In genomic region chr19:11694533-11695439, GRCh38 we compare ENCODE assay signal across 8 cellular contexts. TPM values are rescaled to one million over a fixed set of nuclear protein-coding genes. Genes with fewer than 3 reads are reported as not detected.
DNase-seq lines count a peak whose midpoint lies in the region; ATAC-seq, FAIRE-seq and TF ChIP-seq lines count a peak whose summit lies in the region.

No MANE protein-coding gene starts in this region.

- TF ChIP-seq CTCF in GM10248 (IDR thresholded peaks at IDR 0.05; ENCODE audit: control extremely low read depth, extremely low read depth, low read depth, missing control alignments), result no peak
- no peak for TF ChIP-seq CTCF in kidney (IDR thresholded peaks at IDR 0.05; ENCODE audit: borderline replicate concordance, extremely low read depth, insufficient read depth)

- peak overlapping the region; percentile 66 to 84 for H3K4me3 ChIP-seq in kidney (ENCODE audit: low read length in 2 of 2)

- intact Hi-C loops in kidney (cut with DNase I), result no loop called here

- peak overlapping the region; percentile 51 to 61 for H3K9ac ChIP-seq in kidney (ENCODE audit: low read length in 2 of 2)

- peaks cover 3 to 13% of the 10 kb centered on the region in 2 donors for H3K4me1 ChIP-seq in kidney (ENCODE audit: control insufficient read depth in 1 of 2, insufficient read depth in 1 of 2, low read depth in 1 of 2, low read length in 2 of 2)

- peak; percentile 65 for ATAC-seq in HG02970 (IDR thresholded peaks at IDR 0.05; ENCODE audit: low FRiP score, unreplicated experiment)

- peak; percentile 57 for FAIRE-seq in kidney (lab: Jason Lieb, UNC)

- CTCF ChIA-PET in GM10248 (lab: Yijun Ruan, JAX), result interaction anchor here (1.5 to 2.1 kb wide), 2 partner anchors 11 to 103 kb away, joined by 4 to 5 read pairs; partner anchors contain the start of gene ZNF491

- peak; percentile 94 for DNase-seq in GM10248 (ENCODE audit: extremely low spot score)
- peak; percentile 83 for DNase-seq in NCI-H2196 treated with DMSO at 0.1 percent for 48 hours (lab: John Stamatoyannopoulos, UW; ENCODE audit: unreplicated experiment)
- DNase-seq in activated CD4-positive, CD25-positive, alpha-beta regulatory T cell treated with anti-CD3 and anti-CD28 coated beads, Interleukin-2, amount 50 U/mL, for 72 hours, result peak; percentile 90
- peak; percentile 35 to 87 for DNase-seq in cerebellar nuclear complex (lab: John Stamatoyannopoulos, UW)
- DNase-seq in kidney, result peak; percentile 97
- DNase-seq in stimulated activated CD4-positive, alpha-beta T cell treated with anti-CD3 and anti-CD28 coated beads, Interleukin-12 subunit alpha, Interleukin-12 subunit beta, amount 100 ng/mL, for 48 hours (ENCODE audit: low read depth in 2 of 3, low spot score in 1 of 3), result peak; percentile 84 to 94 (median 89)
- no peak for DNase-seq in MV-4-11 (lab: John Stamatoyannopoulos, UW)

- no peaks in the 10 kb centered on the region for H3K9me3 ChIP-seq in kidney (ENCODE audit: control insufficient read depth in 1 of 2, low read length in 2 of 2)

- H3K36me3 ChIP-seq in kidney (ENCODE audit: control insufficient read depth in 1 of 2, insufficient read depth in 2 of 2, low read length in 2 of 2), result no peaks in the 10 kb centered on the region

- POLR2A ChIA-PET in GM10248 (lab: Yijun Ruan, JAX), result no interaction called here

- peak overlapping the region; percentile 45 to 74 for H3K27ac ChIP-seq in kidney (ENCODE audit: low read depth in 2 of 2, low read length in 2 of 2)

RNA-seq across cellular contexts. Expression of gene ZNF823, which starts 44.0 kb away (rescaled TPM):
- 12.5 TPM for total RNA-seq in kidney
- 5.6 TPM for polyA plus RNA-seq in kidney (ENCODE audit: insufficient read depth, low read depth, low replicate concordance)
